8 cellular contexts compared by ENCODE assay signal in the genomic region with DNA sequence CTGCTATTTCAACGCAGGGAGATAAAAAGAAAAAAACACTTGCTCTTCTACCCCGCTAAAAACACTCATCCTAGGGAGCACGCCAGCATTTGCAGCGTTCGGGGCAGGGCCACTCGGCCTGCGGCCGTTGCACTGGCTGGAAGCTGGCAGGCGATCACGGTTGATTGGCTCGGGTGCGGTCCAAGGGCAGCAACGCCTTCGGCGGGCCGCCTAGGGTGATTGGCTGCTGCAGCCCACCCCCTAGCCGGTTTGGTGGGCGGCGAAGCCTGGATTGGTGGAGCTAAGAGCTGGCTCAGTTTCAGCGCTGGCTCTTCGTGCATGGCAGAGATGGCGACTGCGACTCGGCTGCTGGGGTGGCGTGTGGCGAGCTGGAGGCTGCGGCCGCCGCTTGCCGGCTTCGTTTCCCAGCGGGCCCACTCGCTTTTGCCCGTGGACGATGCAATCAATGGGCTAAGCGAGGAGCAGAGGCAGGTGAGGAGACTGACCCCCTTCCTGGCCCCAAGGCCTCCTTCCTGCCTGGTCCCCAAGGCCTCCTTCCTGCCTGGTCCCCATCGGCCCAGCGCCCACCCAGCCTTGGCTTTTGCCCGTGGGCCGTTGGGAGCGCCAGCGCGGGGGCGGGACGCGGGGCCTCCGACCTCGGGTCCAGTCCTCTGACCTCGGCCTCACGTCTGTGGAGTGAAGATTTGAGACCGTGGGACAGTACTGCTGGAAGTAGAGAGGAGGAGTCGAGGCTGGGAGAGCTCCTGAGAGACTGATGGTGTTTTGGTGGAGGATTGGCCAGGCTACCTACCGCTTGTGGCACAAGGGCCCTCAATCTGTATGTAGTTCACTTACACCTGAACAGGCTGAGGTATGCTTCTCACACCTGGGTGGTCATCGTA. TPM values are rescaled to one million over a fixed set of nuclear protein-coding genes. Genes with fewer than 3 reads are reported as not detected.
A peak's percentile ranks its signal among the peaks of the same experiment; 100 is the strongest.
DNase-seq lines count a peak whose midpoint lies in the region; ATAC-seq and TF ChIP-seq lines count a peak whose summit lies in the region.

IVD (plus strand) TSS at position 295 of the 881 bp plus-strand sequence; CDS start at position 328, 33 bp downstream.

- peak; percentile 73 to 82 for DNase-seq in NCI-H1930 (lab: John Stamatoyannopoulos, UW)
- DNase-seq in T-helper 2 cell treated with Interferon-gamma antibody and Interleukin-4, amounts not matched to agents 5 μg/mL and 100 μg/mL, for 36 hours (ENCODE audit: low spot score): peak; percentile 92
- peak; percentile 72 to 97 for DNase-seq in ascending aorta (ENCODE audit: low spot score in 2 of 2)
- peak; percentile 97 to 99 (median 99) for DNase-seq in right cardiac atrium
- peak; percentile 85 for DNase-seq in pulmonary artery endothelial cell (ENCODE audit: low read depth, low spot score)
- peak; percentile 92 to 94 for DNase-seq in uterus

- H3K36me3 ChIP-seq in ascending aorta: peaks cover 4 to 10% of the 10 kb centered on the region in 2 donors
- no peaks in the 10 kb centered on the region for H3K36me3 ChIP-seq in uterus

- H3K27me3 Mint-ChIP-seq in T-helper 2 cell treated with Interferon-gamma antibody and Interleukin-4, amounts not matched to agents 5 μg/mL and 100 μg/mL, for 36 hours (ENCODE audit: low read depth): no peaks in the 10 kb centered on the region

- ATAC-seq in GM18498 (IDR thresholded peaks at IDR 0.05; ENCODE audit: unreplicated experiment) (peak; percentile 94), HG02943 (IDR thresholded peaks at IDR 0.05; ENCODE audit: low read depth, unreplicated experiment) (peak; percentile 87), right cardiac atrium (peak; percentile 100)

- H3K27ac ChIP-seq in ascending aorta (peak within 1 kb of the TSS; percentile 75 to 80), right cardiac atrium (ENCODE audit: low read length) (peak within 1 kb of the TSS; percentile 59), uterus (peak within 1 kb of the TSS; percentile 68 to 87)

- no peaks in the 10 kb centered on the region for H3K9me3 Mint-ChIP-seq in T-helper 2 cell treated with Interferon-gamma antibody and Interleukin-4, amounts not matched to agents 5 μg/mL and 100 μg/mL, for 36 hours

- peaks cover 15 to 17% of the 10 kb centered on the region in 2 donors for H3K4me1 ChIP-seq in ascending aorta
- peaks cover 2% of the 10 kb centered on the region for H3K4me1 ChIP-seq in right cardiac atrium (ENCODE audit: control insufficient read depth, insufficient read depth, low read length)
- no peaks in the 10 kb centered on the region for H3K4me1 ChIP-seq in uterus

- peak within 1 kb of the TSS; percentile 90 for H3K4me3 Mint-ChIP-seq in T-helper 2 cell treated with Interferon-gamma antibody and Interleukin-4, amounts not matched to agents 5 μg/mL and 100 μg/mL, for 36 hours

- H3K9me3 ChIP-seq in ascending aorta: no peaks in the 10 kb centered on the region
- H3K9me3 ChIP-seq in right cardiac atrium (ENCODE audit: control insufficient read depth, low read length): no peaks in the 10 kb centered on the region
- no peaks in the 10 kb centered on the region for H3K9me3 ChIP-seq in uterus

- H3K27ac Mint-ChIP-seq in T-helper 2 cell treated with Interferon-gamma antibody and Interleukin-4, amounts not matched to agents 5 μg/mL and 100 μg/mL, for 36 hours: peak within 1 kb of the TSS; percentile 86

- H3K36me3 Mint-ChIP-seq in T-helper 2 cell treated with Interferon-gamma antibody and Interleukin-4, amounts not matched to agents 5 μg/mL and 100 μg/mL, for 36 hours (ENCODE audit: low read depth): peaks cover 31% of the 10 kb centered on the region

- WGBS in right cardiac atrium: 2% methylated on average over 54 of the region's 54 CpGs

- intact Hi-C loops in ascending aorta (cut with DNase I): loop anchor here (1.0 to 10.0 kb wide), 7 partner anchors 23 to 301 kb away; partner anchors contain the start of genes BAHD1, BMF, CCDC9B and INAFM2
- intact Hi-C loops in right cardiac atrium (cut with DNase I): no loop called here
- intact Hi-C loops in uterus (cut with DNase I; ENCODE audit: low total_unique reads): no loop called here

- TF ChIP-seq POLR2A in uterus (IDR thresholded peaks at IDR 0.05): peak; percentile 63 to 68

- TF ChIP-seq CTCF in ascending aorta (IDR thresholded peaks at IDR 0.05) (no peak), uterus (IDR thresholded peaks at IDR 0.05) (peak in 1 of 4 experiments; percentile 12)

- peaks cover 42% of the 10 kb centered on the region for H3K4me1 Mint-ChIP-seq in T-helper 2 cell treated with Interferon-gamma antibody and Interleukin-4, amounts not matched to agents 5 μg/mL and 100 μg/mL, for 36 hours (ENCODE audit: low read depth)

- H3K4me3 ChIP-seq in ascending aorta: peak within 1 kb of the TSS; percentile 73 to 98
- H3K4me3 ChIP-seq in right cardiac atrium (ENCODE audit: low read length): peak within 1 kb of the TSS; percentile 67
- H3K4me3 ChIP-seq in uterus: peak within 1 kb of the TSS; percentile 60 to 76

- H3K27me3 ChIP-seq in ascending aorta (no peaks in the 10 kb centered on the region), right cardiac atrium (ENCODE audit: control insufficient read depth, insufficient read depth) (no peaks in the 10 kb centered on the region), uterus (no peaks in the 10 kb centered on the region)

RNA-seq across cellular contexts. Expression of gene IVD, which starts in this region (rescaled TPM):
- 39.5 TPM for total RNA-seq in ascending aorta
- total RNA-seq in right cardiac atrium: 10 to 100 TPM; 60.5 to 85.6 (median 75.4) TPM
- 60.5 TPM for polyA plus RNA-seq in right cardiac atrium
- 43.4 and 50.7 TPM in 2 replicates for total RNA-seq in pulmonary artery endothelial cell
- 100 to 1,000 TPM in 1 of 4 donors, 10 to 100 TPM in 3; 66.5 to 203 (median 83.7) TPM for total RNA-seq in uterus

Comparison
In these comparisons a context has a peak if more than half of its experiments do, and no peak if none do; other contexts are left out.
1. Peak in every context shown above with its lines: DNase-seq, ATAC-seq, H3K4me3 ChIP-seq and H3K27ac ChIP-seq.